1 cellular context compared by ENCODE assay signal in genomic region chr11:11860103-11860979, GRCh38.
A peak's percentile ranks its signal among the peaks of the same experiment; 100 is the strongest.
TF ChIP-seq lines count a peak whose summit lies in the region.

No MANE protein-coding gene starts in this region.

TF ChIP-seq in IMR-90, 13 proteins besides CTCF, POLR2A, EP300 and RAD21:
- TF ChIP-seq CEBPB (IDR thresholded peaks at IDR 0.05; ENCODE audit: low read depth, low read length) = peak; percentile 74
- TF ChIP-seq MAFK (IDR thresholded peaks at IDR 0.05; ENCODE audit: low read depth, low read length) = no peak
- peak; percentile 59 for TF ChIP-seq FOS (IDR thresholded peaks at IDR 0.05; ENCODE audit: low read depth, low read length)
